10 cellular contexts compared by ENCODE assay signal in genomic region chr12:131923260-131923659, GRCh38. TPM values are rescaled to one million over a fixed set of nuclear protein-coding genes. Genes with fewer than 3 reads are reported as not detected.
DNase-seq lines count a peak whose midpoint lies in the region; ATAC-seq and TF ChIP-seq lines count a peak whose summit lies in the region.
"Had no signal": no experiment of that assay in that cellular context is flagged by ENCODE, and none has a peak within 500 bp of the region (broad histone marks: within the 10 kb centered on the region; RNA-seq: fewer than 3 reads in every experiment).

No MANE protein-coding gene starts in this region.

- DNase-seq in NCI-H2107 treated with DMSO at 0.1 percent for 48 hours (lab: John Stamatoyannopoulos, UW; ENCODE audit: unreplicated experiment) (peak; percentile 8), NCI-H2107 (lab: John Stamatoyannopoulos, UW) (no peak), spleen (no peak), epidermal melanocyte (ENCODE audit: insufficient read length, low spot score) (no peak), WTC11 (ENCODE audit: low spot score) (no peak)
- DNase-seq in activated effector memory CD4-positive, alpha-beta T cell treated with Interleukin-2 at 50 U/mL for 16 hours = no peak
- DNase-seq: stomach had no signal

- POLR2A ChIA-PET in WTC11 (lab: Charles Lee) = no interaction called here

- CTCF ChIA-PET in WTC11 (lab: Charles Lee) = interaction anchor here (0.5 to 0.7 kb wide), 2 partner anchors 45 to 73 kb away, joined by 3 read pairs; no protein-coding TSS in a partner anchor

- ATAC-seq in HG02571 (IDR thresholded peaks at IDR 0.05; ENCODE audit: unreplicated experiment) = peak; percentile 76
- ATAC-seq in HG03520 (IDR thresholded peaks at IDR 0.05; ENCODE audit: unreplicated experiment) = peak; percentile 89
- no peak for ATAC-seq in WTC11
- ATAC-seq: left colon had no signal

- no peaks in the 10 kb centered on the region for H3K9me3 Mint-ChIP-seq in WTC11

- peaks cover 0 to 48% (median 33%) of the 10 kb centered on the region in 6 donors for H3K36me3 ChIP-seq in spleen

- no peaks in the 10 kb centered on the region for H3K27me3 ChIP-seq in spleen (replicated peaks in 1 of 7)
- H3K27me3 ChIP-seq: stomach had no signal

- TF ChIP-seq POLR2A in spleen (IDR thresholded peaks at IDR 0.05) = no peak

- peaks cover 5% of the 10 kb centered on the region for H3K27me3 Mint-ChIP-seq in WTC11 (ENCODE audit: low read depth)

- H3K4me3 Mint-ChIP-seq in WTC11 = no peak overlapping the region

- peaks cover 10 to 47% (median 34%) of the 10 kb centered on the region in 6 donors for H3K4me1 ChIP-seq in spleen

- H3K36me3 Mint-ChIP-seq in WTC11 = peaks cover 9% of the 10 kb centered on the region

- intact Hi-C loops in spleen (cut with DNase I; ENCODE audit: low total_unique reads) = no loop called here

- H3K9me3 ChIP-seq in spleen = no peaks in the 10 kb centered on the region
- H3K9me3 ChIP-seq: stomach had no signal

- H3K4me1 Mint-ChIP-seq in WTC11 = peaks cover 4% of the 10 kb centered on the region

- no peak overlapping the region for H3K27ac Mint-ChIP-seq in WTC11

- H3K27ac ChIP-seq in spleen = peak overlapping the region in 5 of 8 donors; percentile 46 to 73 (median 58)

- TF ChIP-seq CTCF in spleen (IDR thresholded peaks at IDR 0.05 in 8 of 11, conservative IDR thresholded peaks at IDR 0.05 in 3 of 11) (no peak), WTC11 (IDR thresholded peaks at IDR 0.05) (no peak)

- 65 to 75% (median 69%) methylated on average over 11 of the region's 11 CpGs for WGBS in spleen, 5 donors

- H3K4me3 ChIP-seq in spleen = peak overlapping the region in 1 of 8 donors; percentile 25
- H3K4me3 ChIP-seq: stomach had no signal

TF ChIP-seq in WTC11, 78 proteins besides CTCF, POLR2A, EP300 and RAD21:
- TF ChIP-seq MXD4 (CRISPR knock-in tag; IDR thresholded peaks at IDR 0.05; ENCODE audit: borderline replicate concordance) = no peak
- TF ChIP-seq CDX4 (CRISPR knock-in tag; IDR thresholded peaks at IDR 0.05; ENCODE audit: borderline replicate concordance) = no peak
- TF ChIP-seq ZNF232 (CRISPR knock-in tag; IDR thresholded peaks at IDR 0.05) = no peak
- TF ChIP-seq USF1 (CRISPR knock-in tag; IDR thresholded peaks at IDR 0.05) = no peak
- no peak for TF ChIP-seq ZNF423 (CRISPR knock-in tag; IDR thresholded peaks at IDR 0.05)
- no peak for TF ChIP-seq ZNF396 (CRISPR knock-in tag; IDR thresholded peaks at IDR 0.05; ENCODE audit: borderline replicate concordance)
- no peak for TF ChIP-seq E2F1 (CRISPR knock-in tag; IDR thresholded peaks at IDR 0.05)
- no peak for TF ChIP-seq JAZF1 (CRISPR knock-in tag; IDR thresholded peaks at IDR 0.05)
- no peak for TF ChIP-seq IRF2 (CRISPR knock-in tag; IDR thresholded peaks at IDR 0.05; ENCODE audit: borderline replicate concordance, low read depth)
- TF ChIP-seq CREM (CRISPR knock-in tag; IDR thresholded peaks at IDR 0.05) = no peak
- no peak for TF ChIP-seq FOXK1 (CRISPR knock-in tag; IDR thresholded peaks at IDR 0.05)
- no peak for TF ChIP-seq ESRRA (CRISPR knock-in tag; IDR thresholded peaks at IDR 0.05; ENCODE audit: borderline replicate concordance)
- TF ChIP-seq AFF4 (CRISPR knock-in tag; IDR thresholded peaks at IDR 0.05; ENCODE audit: borderline replicate concordance) = no peak

RNA-seq across cellular contexts. Expression of gene PUS1, which starts 5.8 kb away (rescaled TPM):
- total RNA-seq in spleen (10 to 100 TPM; 16.0 to 42.7 (median 23.3) TPM), WTC11 (2021) (76.2 to 97.4 TPM (median 85.2 TPM) in 3 replicates)
- 10 to 100 TPM; 30.0 to 46.5 (median 41.3) TPM for polyA plus RNA-seq in spleen

RNA-seq across cellular contexts. Expression of gene EP400, which starts 26.5 kb away (rescaled TPM):
- total RNA-seq in spleen (10 to 100 TPM; 41.1 to 70.2 (median 48.3) TPM), WTC11 (2021) (73.0 to 76.7 TPM (median 75.8 TPM) in 3 replicates)
- 10 to 100 TPM; 11.8 to 20.8 (median 17.5) TPM for polyA plus RNA-seq in spleen

RNA-seq across cellular contexts. Expression of gene ULK1, which starts 28.8 kb away (rescaled TPM):
- 10 to 100 TPM; 30.2 to 60.7 (median 55.0) TPM for total RNA-seq in spleen
- 10 to 100 TPM in 2 of 3 donors, 1 to 10 TPM in 1; 9.9 to 35.1 (median 25.3) TPM for polyA plus RNA-seq in spleen
- 55.5 to 67.8 TPM (median 62.5 TPM) in 3 replicates for total RNA-seq in WTC11 (2021)
